17 cellular contexts compared by ENCODE assay signal in the genomic region with DNA sequence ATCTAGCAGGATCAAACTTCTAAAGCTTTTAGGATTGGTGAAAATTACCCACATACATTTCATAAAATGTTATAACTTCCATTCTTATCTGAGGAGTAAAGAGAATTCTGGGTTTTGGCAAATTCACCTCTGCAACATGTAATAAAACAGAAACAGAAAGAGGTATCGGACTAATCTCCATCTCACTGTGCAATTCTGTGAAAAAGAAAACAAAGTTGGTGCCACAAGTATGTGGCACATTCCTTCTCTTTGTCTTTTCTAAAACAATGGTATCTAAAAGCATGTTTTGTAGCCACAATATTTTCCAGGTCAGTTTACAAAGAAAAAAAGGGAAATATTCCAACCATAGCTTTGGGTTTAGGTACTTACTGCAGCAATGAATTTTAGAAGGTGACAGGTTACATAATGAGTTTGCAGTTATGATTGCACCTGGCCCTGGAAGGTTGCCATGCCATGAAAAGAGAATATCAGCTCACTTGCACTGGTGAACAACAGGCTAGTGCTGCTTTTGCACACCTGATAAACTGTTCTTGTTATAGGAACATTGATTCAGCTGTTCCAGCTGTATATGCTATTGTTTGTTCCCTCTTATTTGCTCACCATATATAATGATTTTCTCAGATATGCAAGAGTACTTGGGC.
DNase-seq lines count a peak whose midpoint lies in the region; ATAC-seq and TF ChIP-seq lines count a peak whose summit lies in the region.
"Had no signal": no experiment of that assay in that cellular context is flagged by ENCODE, and none has a peak within 500 bp of the region (broad histone marks: within the 10 kb centered on the region; RNA-seq: fewer than 3 reads in every experiment).

No MANE protein-coding gene starts in this region.

- DNase-seq in NCI-H2196 (lab: John Stamatoyannopoulos, UW; ENCODE audit: unreplicated experiment) (peak; percentile 6), NCI-H2196 treated with DMSO at 0.1 percent for 48 hours (lab: John Stamatoyannopoulos, UW; ENCODE audit: unreplicated experiment) (no peak), NCI-H1417 (lab: John Stamatoyannopoulos, UW) (peak; percentile 12 to 90 (median 61)), RPMI8226 (peak; percentile 62), HAP-1 (ENCODE audit: low spot score in 2 of 2) (no peak), left ventricle myocardium superior (no peak), brain microvascular endothelial cell (no peak), HK-2 (ENCODE audit: unreplicated experiment) (no peak)
- DNase-seq: 8988T; activated CD4-positive, alpha-beta memory T cell treated with anti-CD3 and anti-CD28 coated beads, Interleukin-2, amount 10 ng/mL, durations not matched to agents 7 days and 5 days; Caco-2; effector memory CD8-positive, alpha-beta T cell; foreskin fibroblast; KG1; nucleus accumbens; substantia nigra; T-helper 9 cell had no signal

- in situ Hi-C loops in HAP-1 (cut with MboI; ENCODE audit: low sequenced_read_pairs) (no loop called here), brain microvascular endothelial cell (cut with HindIII; ENCODE audit: low pct_ligation_motif_present, low sequenced_read_pairs) (no loop called here)

- no peaks in the 10 kb centered on the region for H3K27me3 ChIP-seq in HAP-1 (ENCODE audit: low read depth)
- H3K27me3 ChIP-seq in brain microvascular endothelial cell (replicated peaks): no peaks in the 10 kb centered on the region

- H3K36me3 ChIP-seq in HAP-1 (replicated peaks) (no peaks in the 10 kb centered on the region), brain microvascular endothelial cell (replicated peaks) (no peaks in the 10 kb centered on the region)

- H3K4me1 ChIP-seq in HAP-1: peaks cover 3% of the 10 kb centered on the region; the same call in 1 of the 2 replicates
- H3K4me1 ChIP-seq: Caco-2 had no signal

- no peak overlapping the region for H3K27ac ChIP-seq in brain microvascular endothelial cell

- H3K4me3 ChIP-seq in HAP-1 (no peak overlapping the region), brain microvascular endothelial cell (ENCODE audit: low read depth, low read length) (no peak overlapping the region)

- no peak for TF ChIP-seq CTCF in brain microvascular endothelial cell (IDR thresholded peaks at IDR 0.05; ENCODE audit: low read depth, low read length, missing control alignments)

- no peaks in the 10 kb centered on the region for H3K9me3 ChIP-seq in HAP-1
- H3K9me3 ChIP-seq: Caco-2 had no signal

- ATAC-seq in left ventricle myocardium superior: no peak
- ATAC-seq: effector memory CD8-positive, alpha-beta T cell had no signal

- intact Hi-C loops in left ventricle myocardium superior (cut with micrococcal nuclease): no loop called here

Comparison
In these comparisons a context has a peak if more than half of its experiments do, and no peak if none do; other contexts are left out.
1. DNase-seq: peak in NCI-H2196 (single experiment), NCI-H1417 (3 of 3) and RPMI8226 (single experiment); none in NCI-H2196 treated with DMSO at 0.1 percent for 48 hours (single experiment), HAP-1 (0 of 2), left ventricle myocardium superior (single experiment), brain microvascular endothelial cell (single experiment) and HK-2 (single experiment).